14 cellular contexts compared by ENCODE assay signal in the genomic region with DNA sequence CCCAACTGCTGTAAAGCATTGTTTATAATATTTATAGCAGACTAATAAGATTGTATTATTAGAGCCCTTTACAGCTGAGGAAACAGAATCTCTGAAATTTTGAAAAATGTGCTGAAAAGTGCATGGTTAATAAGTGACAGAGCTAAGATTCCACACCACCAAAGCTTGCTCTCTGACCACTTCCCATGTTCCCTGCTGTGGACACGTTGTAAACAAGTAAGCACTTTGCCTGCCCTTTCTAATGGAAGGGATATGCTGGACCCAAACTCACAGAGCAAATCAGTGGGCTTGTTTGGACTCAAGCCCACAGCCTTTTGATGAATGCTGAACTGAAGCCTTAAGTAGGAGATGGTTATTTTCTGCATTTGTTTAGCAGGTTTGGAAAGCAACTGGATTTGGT.
DNase-seq lines count a peak whose midpoint lies in the region; ATAC-seq and TF ChIP-seq lines count a peak whose summit lies in the region.
"Had no signal": no experiment of that assay in that cellular context is flagged by ENCODE, and none has a peak within 500 bp of the region (broad histone marks: within the 10 kb centered on the region; RNA-seq: fewer than 3 reads in every experiment).

No MANE protein-coding gene starts in this region.

- intact Hi-C loops in IMR-90 (cut with micrococcal nuclease): no loop called here

- TF ChIP-seq RAD21 in IMR-90 (IDR thresholded peaks at IDR 0.05; ENCODE audit: low read length): no peak

- no peak overlapping the region for H2AFZ ChIP-seq in IMR-90 (replicated peaks; ENCODE audit: low read length, poor library complexity)

- in situ Hi-C loops in IMR-90 (cut with MboI; ENCODE audit: low sequenced_read_pairs): no loop called here

- no peak for TF ChIP-seq CTCF in IMR-90 (conservative IDR thresholded peaks at IDR 0.05; ENCODE audit: low read depth, low read length)
- no peak for TF ChIP-seq CTCF in choroid plexus epithelial cell (conservative IDR thresholded peaks at IDR 0.05; ENCODE audit: low read depth, low read length)

- peaks cover 5% of the 10 kb centered on the region for H3K4me1 ChIP-seq in IMR-90 (ENCODE audit: control insufficient read depth, insufficient read depth, low read length)

- dilution Hi-C loops in IMR-90 (cut with HindIII; ENCODE audit: low sequenced_read_pairs, unreplicated experiment): no loop called here

- WGBS in IMR-90 (ENCODE audit: extremely low coverage in 2 of 2, insufficient read length in 1 of 2), 2 experiments: 0% methylated on average over 1 of the region's 1 CpG; no CpG with 5 or more reads in 1 of the 2 experiments

- no peak overlapping the region for H3K14ac ChIP-seq in IMR-90 (replicated peaks; ENCODE audit: low read depth, low read length)

- H3K9me1 ChIP-seq in IMR-90 (ENCODE audit: insufficient read depth, low read length): no peaks in the 10 kb centered on the region

- H2AK9ac ChIP-seq in IMR-90 (replicated peaks; ENCODE audit: low read depth, low read length, poor library complexity): no peak overlapping the region

- no peak overlapping the region for H3K9ac ChIP-seq in IMR-90 (ENCODE audit: low read depth, low read length)

- peak overlapping the region; percentile 59; the same call in 1 of the 2 replicates for H4K5ac ChIP-seq in IMR-90 (ENCODE audit: low read depth, low read length)

- no peaks in the 10 kb centered on the region for H3K79me1 ChIP-seq in IMR-90 (ENCODE audit: low read depth in 1 of 2, low read length in 2 of 2)

- no peak overlapping the region for H3K56ac ChIP-seq in IMR-90 (ENCODE audit: extremely low read depth, insufficient read depth, low read length)

- H3K27me3 ChIP-seq in IMR-90 (ENCODE audit: control insufficient read depth, insufficient read depth, low read length): no peaks in the 10 kb centered on the region

- CTCF ChIA-PET in IMR-90 (lab: Yijun Ruan, JAX): no interaction called here

- no peak overlapping the region for H2BK5ac ChIP-seq in IMR-90 (ENCODE audit: low read depth, low read length, poor library complexity, severe bottlenecking)

- H2BK120ac ChIP-seq in IMR-90 (ENCODE audit: low read depth, low read length): no peak overlapping the region

- no peak overlapping the region for H2BK15ac ChIP-seq in IMR-90 (ENCODE audit: low read depth, low read length)

- H3K36me3 ChIP-seq in IMR-90 (ENCODE audit: control insufficient read depth, insufficient read depth, low read length): no peaks in the 10 kb centered on the region

- peak overlapping the region; percentile 54; the same call in 1 of the 2 replicates for H3K18ac ChIP-seq in IMR-90 (ENCODE audit: low read depth, low read length)

- ATAC-seq in IMR-90 (ENCODE audit: low read depth): no peak

- BruUV-seq in IMR-90 (replicated peaks; lab: Mats Ljungman, UMichigan): no TSS peak

- peak overlapping the region; percentile 4; the same call in 1 of the 2 replicates for H3K4ac ChIP-seq in IMR-90 (ENCODE audit: low read depth, low read length)

- no peak overlapping the region for H3K23ac ChIP-seq in IMR-90 (ENCODE audit: low read depth, low read length)

- no peak overlapping the region for H3K27ac ChIP-seq in IMR-90 (ENCODE audit: insufficient read depth, low read length)

- no peak overlapping the region for H3K4me2 ChIP-seq in IMR-90 (ENCODE audit: low read depth, low read length)

- DNase-seq in IMR-90 (no peak), choroid plexus epithelial cell (ENCODE audit: low read depth) (peak; percentile 92), kidney tubule cell (ENCODE audit: low spot score) (peak; percentile 63), smooth muscle cell of the brain vasculature (ENCODE audit: low read depth, low spot score) (peak; percentile 69), D341Med (ENCODE audit: low spot score) (no peak), NCI-H1048 (lab: John Stamatoyannopoulos, UW) (no peak)
- DNase-seq in stimulated activated CD4-positive, alpha-beta T cell treated with anti-CD3 and anti-CD28 coated beads, Interleukin-12 subunit alpha, Interleukin-12 subunit beta, amount 100 ng/mL, for 4 hours: no peak
- DNase-seq: activated gamma-delta T cell treated with Interleukin-2 at 50 U/mL for 16 hours; cerebellar nuclear complex; DND-41; hippocampal formation; NCI-H2107; NCI-H524 treated with DMSO at 0.1 percent for 48 hours; stimulated activated CD4-positive, alpha-beta T cell treated with anti-CD3 and anti-CD28 coated beads, Interleukin-15, amount 100 ng/mL, for 24 hours had no signal

- POLR2A ChIA-PET in IMR-90 (lab: Charles Lee; ENCODE audit: unreplicated experiment): no interaction called here

- no peak overlapping the region for H3K4me3 ChIP-seq in IMR-90 (ENCODE audit: insufficient read depth, low read depth, low read length)
- H3K4me3 ChIP-seq in choroid plexus epithelial cell (ENCODE audit: low read depth, low read length): no peak overlapping the region

- peaks cover 3% of the 10 kb centered on the region for H3K9me3 ChIP-seq in IMR-90 (ENCODE audit: control insufficient read depth, insufficient read depth, low read length)

- TF ChIP-seq POLR2A in IMR-90 (IDR thresholded peaks at IDR 0.05; ENCODE audit: low read depth, low read length): no peak

- H4K91ac ChIP-seq in IMR-90 (ENCODE audit: insufficient read depth, low read depth, low read length): no peak overlapping the region

- H4K20me1 ChIP-seq in IMR-90 (ENCODE audit: insufficient read depth, low read length): no peaks in the 10 kb centered on the region

- no peak overlapping the region for H2BK20ac ChIP-seq in IMR-90 (ENCODE audit: low read depth, low read length)

- no peak overlapping the region for H2AK5ac ChIP-seq in IMR-90 (ENCODE audit: low read depth, low read length)

- H4K8ac ChIP-seq in IMR-90 (ENCODE audit: low read depth in 2 of 2, low read length in 2 of 2): no peak overlapping the region

TF ChIP-seq in IMR-90, 13 proteins besides CTCF, POLR2A, EP300 and RAD21:
- TF ChIP-seq BHLHE40 (IDR thresholded peaks at IDR 0.05; ENCODE audit: low read depth, low read length) (no peak), MAFK (IDR thresholded peaks at IDR 0.05; ENCODE audit: low read depth, low read length) (no peak), RCOR1 (IDR thresholded peaks at IDR 0.05; ENCODE audit: insufficient replicate concordance, low read length) (no peak), MXI1 (IDR thresholded peaks at IDR 0.05; ENCODE audit: borderline replicate concordance, low read depth, low read length) (no peak), CHD1 (IDR thresholded peaks at IDR 0.05; ENCODE audit: low read depth, low read length) (no peak), FOS (IDR thresholded peaks at IDR 0.05; ENCODE audit: low read depth, low read length) (no peak), CEBPB (IDR thresholded peaks at IDR 0.05; ENCODE audit: low read depth, low read length) (no peak), RFX5 (IDR thresholded peaks at IDR 0.05; ENCODE audit: low read depth, low read length) (no peak), SMC3 (IDR thresholded peaks at IDR 0.05; ENCODE audit: low read depth, low read length) (no peak), USF2 (IDR thresholded peaks at IDR 0.05; ENCODE audit: low read depth, low read length) (no peak), MAZ (IDR thresholded peaks at IDR 0.05; ENCODE audit: borderline replicate concordance, low read depth, low read length) (no peak), NFE2L2 (IDR thresholded peaks at IDR 0.05; ENCODE audit: low read depth, low read length) (no peak)
- TF ChIP-seq, protein P1, sequence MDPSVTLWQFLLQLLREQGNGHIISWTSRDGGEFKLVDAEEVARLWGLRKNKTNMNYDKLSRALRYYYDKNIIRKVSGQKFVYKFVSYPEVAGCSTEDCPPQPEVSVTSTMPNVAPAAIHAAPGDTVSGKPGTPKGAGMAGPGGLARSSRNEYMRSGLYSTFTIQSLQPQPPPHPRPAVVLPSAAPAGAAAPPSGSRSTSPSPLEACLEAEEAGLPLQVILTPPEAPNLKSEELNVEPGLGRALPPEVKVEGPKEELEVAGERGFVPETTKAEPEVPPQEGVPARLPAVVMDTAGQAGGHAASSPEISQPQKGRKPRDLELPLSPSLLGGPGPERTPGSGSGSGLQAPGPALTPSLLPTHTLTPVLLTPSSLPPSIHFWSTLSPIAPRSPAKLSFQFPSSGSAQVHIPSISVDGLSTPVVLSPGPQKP (IDR thresholded peaks at IDR 0.05; ENCODE audit: borderline replicate concordance, low read depth, low read length): no peak

Comparison
In these comparisons a context has a peak if more than half of its experiments do, and no peak if none do; other contexts are left out.
1. DNase-seq: peak in choroid plexus epithelial cell (single experiment), kidney tubule cell (single experiment) and smooth muscle cell of the brain vasculature (single experiment); none in IMR-90 (single experiment), D341Med (single experiment), NCI-H1048 (single experiment) and stimulated activated CD4-positive, alpha-beta T cell treated with anti-CD3 and anti-CD28 coated beads, Interleukin-12 subunit alpha, Interleukin-12 subunit beta, amount 100 ng/mL, for 4 hours (single experiment).